20 cellular contexts compared by ENCODE assay signal in the genomic region with DNA sequence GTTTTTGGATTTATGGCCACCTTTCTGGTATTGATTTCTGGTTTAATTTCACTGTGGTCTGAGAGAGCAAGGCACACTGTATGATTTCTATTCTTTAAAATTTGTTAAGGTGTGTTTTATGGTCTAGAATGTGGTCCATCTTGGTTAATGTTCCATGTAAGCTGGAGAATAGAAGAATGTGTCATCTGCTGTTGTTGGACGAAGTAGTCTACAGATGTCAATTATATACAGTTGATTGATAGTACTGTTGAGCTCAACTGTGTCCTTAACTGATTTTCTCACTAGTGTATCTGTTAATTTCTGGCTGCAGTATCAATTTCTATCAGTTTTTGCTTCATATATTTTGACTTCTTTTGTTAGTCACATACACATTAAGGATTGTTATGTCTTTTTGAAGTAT.
"Had no signal": no experiment of that assay in that cellular context is flagged by ENCODE, and none has a peak within 500 bp of the region (broad histone marks: within the 10 kb centered on the region; RNA-seq: fewer than 3 reads in every experiment).

No MANE protein-coding gene starts in this region.

- FAIRE-seq: astrocyte had no signal

- H3K27me3 ChIP-seq: esophagus squamous epithelium, gastrocnemius medialis, upper lobe of left lung had no signal

- H3K27ac Mint-ChIP-seq: activated CD8-positive, alpha-beta T cell treated with anti-CD3 and anti-CD28 coated beads, Interleukin-2, amount 10 ng/mL, durations not matched to agents 7 days and 5 days; activated naive CD4-positive, alpha-beta T cell treated with anti-CD3 and anti-CD28 coated beads, Interleukin-2, amount 50 U/mL, for 72 hours; activated T-helper 1 cell treated with anti-CD3 and anti-CD28 coated beads, Interleukin-12 subunit alpha, Interleukin-12 subunit beta, Interleukin-2, Interleukin-4 antibody, amounts not matched to agents 30 ng/mL and 10 ng/mL and 1 ng/mL, durations not matched to agents 14 hours and 24 hours and 36 hours; memory B cell had no signal

- H3K9me3 ChIP-seq: esophagus squamous epithelium, gastrocnemius medialis, upper lobe of left lung had no signal

- H3K27me3 Mint-ChIP-seq: memory B cell had no signal

- H3K4me3 ChIP-seq: coronary artery, esophagus squamous epithelium, gastrocnemius medialis, upper lobe of left lung had no signal

- H3K4me3 Mint-ChIP-seq: activated CD8-positive, alpha-beta T cell treated with anti-CD3 and anti-CD28 coated beads, Interleukin-2, amount 10 ng/mL, durations not matched to agents 7 days and 5 days; activated T-helper 1 cell treated with anti-CD3 and anti-CD28 coated beads, Interleukin-12 subunit alpha, Interleukin-12 subunit beta, Interleukin-2, Interleukin-4 antibody, amounts not matched to agents 30 ng/mL and 10 ng/mL and 1 ng/mL, durations not matched to agents 14 hours and 24 hours and 36 hours; memory B cell; neural crest cell had no signal

- DNase-seq: activated CD4-positive, alpha-beta T cell treated with anti-CD3 and anti-CD28 coated beads for 1 hour; activated CD4-positive, alpha-beta T cell treated with anti-CD3 and anti-CD28 coated beads, Interleukin-2, amount 50 U/mL, for 1 hour; activated CD8-positive, alpha-beta T cell treated with anti-CD3 and anti-CD28 coated beads, Interleukin-2, amount 10 ng/mL, durations not matched to agents 7 days and 5 days; activated gamma-delta T cell; esophagus squamous epithelium; gastrocnemius medialis; hippocampal formation; left ventricle myocardium superior; posterior cingulate gyrus; stimulated activated CD4-positive, alpha-beta T cell treated with anti-CD3 and anti-CD28 coated beads, Interleukin-4, amount 100 ng/mL, for 1 hour; stimulated activated naive CD4-positive, alpha-beta T cell treated with Interleukin-2 at 50 U/mL for 16 hours; T-helper 2 cell; upper lobe of left lung; WERI-Rb-1 had no signal

- H3K36me3 ChIP-seq: gastrocnemius medialis, WERI-Rb-1 had no signal

- H3K9me3 Mint-ChIP-seq: activated naive CD4-positive, alpha-beta T cell treated with anti-CD3 and anti-CD28 coated beads, Interleukin-2, amount 50 U/mL, for 72 hours; activated T-helper 1 cell treated with anti-CD3 and anti-CD28 coated beads, Interleukin-12 subunit alpha, Interleukin-12 subunit beta, Interleukin-2, Interleukin-4 antibody, amounts not matched to agents 30 ng/mL and 10 ng/mL and 1 ng/mL, durations not matched to agents 14 hours and 24 hours and 36 hours; memory B cell; neural crest cell had no signal

- ATAC-seq: activated CD8-positive, alpha-beta T cell treated with anti-CD3 and anti-CD28 coated beads, Interleukin-2, amount 10 ng/mL, durations not matched to agents 7 days and 5 days; activated naive CD4-positive, alpha-beta T cell treated with anti-CD3 and anti-CD28 coated beads, Interleukin-2, amount 50 U/mL, for 72 hours; gastrocnemius medialis; left ventricle myocardium superior had no signal

- H3K27ac ChIP-seq: coronary artery, esophagus squamous epithelium, gastrocnemius medialis, upper lobe of left lung, WERI-Rb-1 had no signal
